11 cellular contexts compared by ENCODE assay signal in genomic region chrX:151970661-151971060, GRCh38. TPM values are rescaled to one million over a fixed set of nuclear protein-coding genes. Genes with fewer than 3 reads are reported as not detected.
A peak's percentile ranks its signal among the peaks of the same experiment; 100 is the strongest.
DNase-seq lines count a peak whose midpoint lies in the region; TF ChIP-seq lines count a peak whose summit lies in the region.
"Had no signal": no experiment of that assay in that cellular context is flagged by ENCODE, and none has a peak within 500 bp of the region (broad histone marks: within the 10 kb centered on the region; RNA-seq: fewer than 3 reads in every experiment).

No MANE protein-coding gene starts in this region.

- no peak overlapping the region for H2BK5ac ChIP-seq in trophoblast cell (ENCODE audit: low read depth, low read length, poor library complexity)

- no peak overlapping the region for H2BK12ac ChIP-seq in trophoblast cell (ENCODE audit: low read length)

- no peak overlapping the region for H3K9ac ChIP-seq in trophoblast cell (ENCODE audit: low read length)

- H3K27ac ChIP-seq in SJSA1 (peak overlapping the region; percentile 29; the same call in 1 of the 2 replicates), trophoblast cell (ENCODE audit: low read depth, low read length) (no peak overlapping the region)

- no peak for TF ChIP-seq CTCF in fibroblast of pulmonary artery (IDR thresholded peaks at IDR 0.05; ENCODE audit: low read length, missing control alignments)

- no peak overlapping the region for H3K4me3 Mint-ChIP-seq in activated T-helper 2 cell treated with anti-CD3 and anti-CD28 coated beads, Interferon-gamma antibody, Interleukin-2, Interleukin-4, amounts not matched to agents 10 μg/mL and 5 μg/mL and 100 μg/mL, durations not matched to agents 14 hours and 24 hours and 36 hours (ENCODE audit: low read depth)
- H3K4me3 Mint-ChIP-seq: neural crest cell had no signal

- intact Hi-C loops in activated T-helper 2 cell treated with anti-CD3 and anti-CD28 coated beads, Interferon-gamma antibody, Interleukin-2, Interleukin-4, amounts not matched to agents 10 μg/mL and 5 μg/mL and 100 μg/mL, durations not matched to agents 14 hours and 24 hours and 36 hours (cut with micrococcal nuclease): no loop called here

- H4K91ac ChIP-seq in trophoblast cell (ENCODE audit: low read depth, low read length): no peak overlapping the region

- H3K27ac Mint-ChIP-seq in activated T-helper 2 cell treated with anti-CD3 and anti-CD28 coated beads, Interferon-gamma antibody, Interleukin-2, Interleukin-4, amounts not matched to agents 10 μg/mL and 5 μg/mL and 100 μg/mL, durations not matched to agents 14 hours and 24 hours and 36 hours: no peak overlapping the region

- H3K23ac ChIP-seq in trophoblast cell (ENCODE audit: low read length): no peak overlapping the region

- no peak overlapping the region for H2AFZ ChIP-seq in trophoblast cell (ENCODE audit: insufficient read depth, low read length, poor library complexity)

- no peaks in the 10 kb centered on the region for H3K36me3 Mint-ChIP-seq in activated T-helper 2 cell treated with anti-CD3 and anti-CD28 coated beads, Interferon-gamma antibody, Interleukin-2, Interleukin-4, amounts not matched to agents 10 μg/mL and 5 μg/mL and 100 μg/mL, durations not matched to agents 14 hours and 24 hours and 36 hours (ENCODE audit: low read depth)

- H2BK120ac ChIP-seq in trophoblast cell (ENCODE audit: insufficient read depth, low read length, poor library complexity): no peak overlapping the region

- H3K9me3 Mint-ChIP-seq in activated T-helper 2 cell treated with anti-CD3 and anti-CD28 coated beads, Interferon-gamma antibody, Interleukin-2, Interleukin-4, amounts not matched to agents 10 μg/mL and 5 μg/mL and 100 μg/mL, durations not matched to agents 14 hours and 24 hours and 36 hours: no peaks in the 10 kb centered on the region

- H3K4ac ChIP-seq in trophoblast cell (ENCODE audit: low read depth, low read length): no peak overlapping the region

- no peaks in the 10 kb centered on the region for H3K27me3 ChIP-seq in SJSA1 (replicated peaks)
- H3K27me3 ChIP-seq in trophoblast cell (ENCODE audit: insufficient read depth, low read length): no peaks in the 10 kb centered on the region

- H3K4me1 ChIP-seq in SJSA1 (replicated peaks) (peaks cover 30% of the 10 kb centered on the region), trophoblast cell (ENCODE audit: control insufficient read depth in 1 of 2, insufficient read depth in 2 of 2, low read length in 2 of 2) (peaks cover 0 to 6% of the 10 kb centered on the region in 2 experiments)

- H3K14ac ChIP-seq in trophoblast cell (ENCODE audit: low read length): no peak overlapping the region

- no peaks in the 10 kb centered on the region for H3K9me3 ChIP-seq in SJSA1 (replicated peaks)
- H3K9me3 ChIP-seq in trophoblast cell (ENCODE audit: insufficient read depth, low read depth, low read length): no peaks in the 10 kb centered on the region

- H3K4me2 ChIP-seq in trophoblast cell (ENCODE audit: low read length): no peak overlapping the region

- no CpG with 5 or more reads among the region's 6 CpGs for WGBS in trophoblast cell (ENCODE audit: extremely low coverage, insufficient coverage, insufficient read length)

- DNase-seq in COLO829 (ENCODE audit: low spot score) (peak; percentile 14), SJSA1 (ENCODE audit: low read depth in 1 of 2, low spot score in 2 of 2) (peak; percentile 84 to 86), fibroblast of pulmonary artery (ENCODE audit: low read depth) (peak; percentile 94), trophoblast cell (peak; percentile 82 to 90), NCI-H1048 (lab: John Stamatoyannopoulos, UW) (no peak), NCI-H446 (lab: John Stamatoyannopoulos, UW) (no peak), cerebellar cortex (ENCODE audit: low spot score) (no peak)
- DNase-seq in activated T-helper 2 cell treated with anti-CD3 and anti-CD28 coated beads, Interferon-gamma antibody, Interleukin-2, Interleukin-4, amounts not matched to agents 10 μg/mL and 5 μg/mL and 100 μg/mL, durations not matched to agents 14 hours and 24 hours and 36 hours (ENCODE audit: low spot score): no peak
- DNase-seq: activated T-cell treated with anti-CD3 and anti-CD28 coated beads, Interleukin-2, amount 50 U/mL, for 48 hours; MM.1S had no signal

- no peaks in the 10 kb centered on the region for H3K4me1 Mint-ChIP-seq in activated T-helper 2 cell treated with anti-CD3 and anti-CD28 coated beads, Interferon-gamma antibody, Interleukin-2, Interleukin-4, amounts not matched to agents 10 μg/mL and 5 μg/mL and 100 μg/mL, durations not matched to agents 14 hours and 24 hours and 36 hours (ENCODE audit: low read depth)
- H3K4me1 Mint-ChIP-seq: neural crest cell had no signal

- peaks cover 8% of the 10 kb centered on the region for H3K27me3 Mint-ChIP-seq in activated T-helper 2 cell treated with anti-CD3 and anti-CD28 coated beads, Interferon-gamma antibody, Interleukin-2, Interleukin-4, amounts not matched to agents 10 μg/mL and 5 μg/mL and 100 μg/mL, durations not matched to agents 14 hours and 24 hours and 36 hours (ENCODE audit: low read depth)

- H3K79me2 ChIP-seq in trophoblast cell (ENCODE audit: control insufficient read depth, insufficient read depth, low read length, poor library complexity): no peaks in the 10 kb centered on the region

- H3K18ac ChIP-seq in trophoblast cell (ENCODE audit: low read length): no peak overlapping the region

- H3K36me3 ChIP-seq in SJSA1 (peaks cover 49% of the 10 kb centered on the region), trophoblast cell (ENCODE audit: control insufficient read depth in 1 of 2, insufficient read depth in 2 of 2, low read length in 2 of 2) (peaks cover 2 to 3% of the 10 kb centered on the region in 2 experiments)

- H3K79me1 ChIP-seq in trophoblast cell (ENCODE audit: low read length): peaks cover 8% of the 10 kb centered on the region

- no peak overlapping the region for H3K4me3 ChIP-seq in SJSA1
- H3K4me3 ChIP-seq in fibroblast of pulmonary artery (replicated peaks; ENCODE audit: low read depth, low read length): peak overlapping the region; percentile 24
- H3K4me3 ChIP-seq in trophoblast cell (ENCODE audit: low read depth, low read length): no peak overlapping the region

- no peak overlapping the region for H2AK5ac ChIP-seq in trophoblast cell (ENCODE audit: low read length)

- no peak overlapping the region for H4K8ac ChIP-seq in trophoblast cell (ENCODE audit: low read depth, low read length)

- H4K12ac ChIP-seq in trophoblast cell (ENCODE audit: low read depth, low read length): no peak overlapping the region

RNA-seq across cellular contexts. Expression of gene GABRE, which starts 3.8 kb away (rescaled TPM):
- total RNA-seq in SJSA1 (2014; rRNA removed; shearing (Covaris generic)): 9.8 and 17.1 TPM in 2 replicates
- 6.2 and 7.2 TPM in 2 replicates for polyA plus RNA-seq in trophoblast cell (2013)
- not detected in 2 replicates for total RNA-seq in activated T-helper 2 cell treated with anti-CD3 and anti-CD28 coated beads, Interferon-gamma antibody, Interleukin-2, Interleukin-4, amounts not matched to agents 10 μg/mL and 5 μg/mL and 100 μg/mL, durations not matched to agents 14 hours and 24 hours and 36 hours

RNA-seq across cellular contexts. Expression of gene MAGEA4, which starts 58.0 kb away (rescaled TPM):
- total RNA-seq in SJSA1 (2014; rRNA removed; shearing (Covaris generic)): not detected in 2 replicates
- polyA plus RNA-seq in trophoblast cell (2013): 0.04 TPM in 1 of 2 replicates, not detected in the other
- not detected in 2 replicates for total RNA-seq in activated T-helper 2 cell treated with anti-CD3 and anti-CD28 coated beads, Interferon-gamma antibody, Interleukin-2, Interleukin-4, amounts not matched to agents 10 μg/mL and 5 μg/mL and 100 μg/mL, durations not matched to agents 14 hours and 24 hours and 36 hours
- total RNA-seq: neural crest cell had no signal

Comparison
In these comparisons a context has a peak if more than half of its experiments do, and no peak if none do; other contexts are left out.
1. DNase-seq: peak in COLO829 (single experiment), SJSA1 (2 of 2), fibroblast of pulmonary artery (single experiment) and trophoblast cell (2 of 2); none in NCI-H1048 (single experiment), NCI-H446 (0 of 2), cerebellar cortex (single experiment) and activated T-helper 2 cell treated with anti-CD3 and anti-CD28 coated beads, Interferon-gamma antibody, Interleukin-2, Interleukin-4, amounts not matched to agents 10 μg/mL and 5 μg/mL and 100 μg/mL, durations not matched to agents 14 hours and 24 hours and 36 hours (single experiment).
2. RNA of gene GABRE, which starts 3.8 kb away (total RNA-seq): 9.8 to 17.1 TPM in SJSA1; not detected in activated T-helper 2 cell treated with anti-CD3 and anti-CD28 coated beads, Interferon-gamma antibody, Interleukin-2, Interleukin-4, amounts not matched to agents 10 μg/mL and 5 μg/mL and 100 μg/mL, durations not matched to agents 14 hours and 24 hours and 36 hours; every median in the first group is over 10 times any median in the second.